In genomic region chr3:62134061-62134496, GRCh38 we compare ENCODE assay signal across 11 cellular contexts.
A peak's percentile ranks its signal among the peaks of the same experiment; 100 is the strongest.
DNase-seq lines count a peak whose midpoint lies in the region; ATAC-seq and TF ChIP-seq lines count a peak whose summit lies in the region.
"Had no signal": no experiment of that assay in that cellular context is flagged by ENCODE, and none has a peak within 500 bp of the region (broad histone marks: within the 10 kb centered on the region; RNA-seq: fewer than 3 reads in every experiment).

No MANE protein-coding gene starts in this region.

- no peak overlapping the region for H3K27ac ChIP-seq in colonic mucosa
- H3K27ac ChIP-seq in sigmoid colon, result no peak overlapping the region

- peaks cover 4% of the 10 kb centered on the region for H3K27me3 Mint-ChIP-seq in activated T-cell treated with anti-CD3 and anti-CD28 coated beads, Interleukin-2, amount 50 U/mL, for 4 hours (ENCODE audit: low read depth)

- H3K9ac ChIP-seq in colonic mucosa (ENCODE audit: low read depth in 2 of 2, low read length in 2 of 2), result no peak overlapping the region

- H3K4me3 ChIP-seq in colonic mucosa, result no peak overlapping the region
- H3K4me3 ChIP-seq in sigmoid colon, result no peak overlapping the region

- no peaks in the 10 kb centered on the region for H3K4me1 ChIP-seq in colonic mucosa
- peaks cover 0 to 32% (median 19%) of the 10 kb centered on the region in 4 donors for H3K4me1 ChIP-seq in sigmoid colon

- no peak for TF ChIP-seq CTCF in colonic mucosa (IDR thresholded peaks at IDR 0.05)
- no peak for TF ChIP-seq CTCF in sigmoid colon (IDR thresholded peaks at IDR 0.05)

- TF ChIP-seq POLR2A in sigmoid colon (IDR thresholded peaks at IDR 0.05), result no peak

- intact Hi-C loops in colonic mucosa (cut with DNase I) (no loop called here), sigmoid colon (cut with DNase I) (no loop called here)

- DNase-seq in COR-L47 (lab: John Stamatoyannopoulos, UW) (peak; percentile 1), NCI-H226 (peak; percentile 82), colonic mucosa (peak; percentile 78), myocyte (ENCODE audit: low read depth) (peak; percentile 48), sigmoid colon (no peak), cerebellar cortex (ENCODE audit: low spot score) (no peak)
- DNase-seq in activated naive CD4-positive, alpha-beta T cell treated with anti-CD3 and anti-CD28 coated beads, Interleukin-2, amount 50 U/mL, for 72 hours (ENCODE audit: low spot score in 2 of 2), result no peak
- DNase-seq in activated T-cell treated with anti-CD3 and anti-CD28 coated beads, Interleukin-2, amount 50 U/mL, for 4 hours, result no peak
- DNase-seq: activated CD8-positive, alpha-beta memory T cell treated with anti-CD3 and anti-CD28 coated beads, Interleukin-2, amount 50 U/mL, for 48 hours; substantia nigra; SW 1271 had no signal

- 4 to 14% methylated on average over 6 of the region's 6 CpGs for WGBS in sigmoid colon, 2 donors

- H3K9me3 Mint-ChIP-seq in activated naive CD4-positive, alpha-beta T cell treated with anti-CD3 and anti-CD28 coated beads, Interleukin-2, amount 50 U/mL, for 72 hours, result peaks cover 5 to 6% of the 10 kb centered on the region in 2 donors
- H3K9me3 Mint-ChIP-seq in activated T-cell treated with anti-CD3 and anti-CD28 coated beads, Interleukin-2, amount 50 U/mL, for 4 hours, result no peaks in the 10 kb centered on the region

- H3K36me3 ChIP-seq in colonic mucosa, result no peaks in the 10 kb centered on the region
- no peaks in the 10 kb centered on the region for H3K36me3 ChIP-seq in sigmoid colon

- no peak for ATAC-seq in activated naive CD4-positive, alpha-beta T cell treated with anti-CD3 and anti-CD28 coated beads, Interleukin-2, amount 50 U/mL, for 72 hours
- ATAC-seq in activated T-cell treated with anti-CD3 and anti-CD28 coated beads, Interleukin-2, amount 50 U/mL, for 4 hours, result no peak

- no peak overlapping the region for H3K4me3 Mint-ChIP-seq in activated T-cell treated with anti-CD3 and anti-CD28 coated beads, Interleukin-2, amount 50 U/mL, for 4 hours

- no peaks in the 10 kb centered on the region for H3K9me3 ChIP-seq in colonic mucosa
- no peaks in the 10 kb centered on the region for H3K9me3 ChIP-seq in sigmoid colon

- no peak for TF ChIP-seq EP300 in sigmoid colon (IDR thresholded peaks at IDR 0.05)

- H3K4me1 Mint-ChIP-seq in activated T-cell treated with anti-CD3 and anti-CD28 coated beads, Interleukin-2, amount 50 U/mL, for 4 hours (ENCODE audit: low read depth), result no peaks in the 10 kb centered on the region

- H3K27me3 ChIP-seq in colonic mucosa, result no peaks in the 10 kb centered on the region
- H3K27me3 ChIP-seq in sigmoid colon, result no peaks in the 10 kb centered on the region

- H3K27ac Mint-ChIP-seq in activated naive CD4-positive, alpha-beta T cell treated with anti-CD3 and anti-CD28 coated beads, Interleukin-2, amount 50 U/mL, for 72 hours, result no peak overlapping the region

- no peaks in the 10 kb centered on the region for H3K36me3 Mint-ChIP-seq in activated naive CD4-positive, alpha-beta T cell treated with anti-CD3 and anti-CD28 coated beads, Interleukin-2, amount 50 U/mL, for 72 hours
- no peaks in the 10 kb centered on the region for H3K36me3 Mint-ChIP-seq in activated T-cell treated with anti-CD3 and anti-CD28 coated beads, Interleukin-2, amount 50 U/mL, for 4 hours (ENCODE audit: insufficient read depth)

Comparison
In these comparisons a context has a peak if more than half of its experiments do, and no peak if none do; other contexts are left out.
1. DNase-seq: peak in COR-L47 (single experiment), NCI-H226 (single experiment), colonic mucosa (single experiment) and myocyte (single experiment); none in sigmoid colon (single experiment), activated naive CD4-positive, alpha-beta T cell treated with anti-CD3 and anti-CD28 coated beads, Interleukin-2, amount 50 U/mL, for 72 hours (0 of 2), cerebellar cortex (single experiment) and activated T-cell treated with anti-CD3 and anti-CD28 coated beads, Interleukin-2, amount 50 U/mL, for 4 hours (single experiment).